Comparison of ENCODE assay signal across 13 cellular contexts in the genomic region with DNA sequence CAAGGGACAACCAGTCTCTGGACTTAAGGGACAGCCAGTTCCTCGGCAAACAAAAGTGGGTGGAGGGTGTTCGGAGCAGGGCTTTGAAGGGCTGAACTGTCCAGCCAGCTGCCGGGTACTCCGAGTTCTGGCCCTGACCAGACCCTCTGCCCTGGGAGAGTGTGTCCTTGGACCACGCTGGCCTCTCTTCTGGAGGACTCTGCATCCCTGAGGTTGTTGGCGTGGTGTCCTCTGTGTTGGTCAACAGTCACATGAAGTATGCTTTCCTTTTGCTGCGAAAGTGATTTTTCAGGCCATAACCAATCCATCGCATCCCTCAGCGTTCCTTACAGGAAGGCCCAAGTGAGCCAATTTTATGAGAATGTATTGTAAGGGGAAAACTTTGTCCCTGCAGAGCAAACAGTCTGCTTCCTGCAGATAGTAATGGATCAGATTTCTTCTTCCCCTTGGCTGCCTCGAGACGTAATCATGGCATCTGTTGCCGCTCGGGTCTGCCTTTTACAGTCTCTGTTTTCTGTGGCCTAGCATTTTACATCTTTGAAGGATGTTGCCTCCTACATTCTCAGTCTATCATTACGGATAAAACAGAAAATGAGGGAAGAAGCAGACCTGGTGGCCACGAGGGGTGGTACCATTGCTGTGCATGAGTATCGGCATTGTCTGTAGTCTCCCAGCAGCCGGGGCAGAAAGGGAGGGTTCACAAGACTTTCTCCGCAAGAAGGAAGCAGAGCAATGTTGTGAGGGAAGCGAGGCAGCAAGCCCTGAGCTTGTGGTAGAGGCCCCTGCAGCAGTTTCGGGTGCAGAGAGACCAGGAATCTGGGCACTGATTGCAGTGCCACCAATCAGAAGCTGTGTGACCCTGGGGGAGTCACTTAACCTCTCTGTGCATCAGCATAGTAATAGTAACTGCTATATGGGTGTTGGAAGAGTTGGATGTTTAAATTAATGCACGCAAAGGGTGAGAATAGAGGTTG. TPM values are rescaled to one million over a fixed set of nuclear protein-coding genes. Genes with fewer than 3 reads are reported as not detected.
DNase-seq lines count a peak whose midpoint lies in the region; TF ChIP-seq lines count a peak whose summit lies in the region.
"Had no signal": no experiment of that assay in that cellular context is flagged by ENCODE, and none has a peak within 500 bp of the region (broad histone marks: within the 10 kb centered on the region; RNA-seq: fewer than 3 reads in every experiment).

No MANE protein-coding gene starts in this region.

- H3K4me3 ChIP-seq in H7 (ENCODE audit: insufficient read depth, low read depth, low read length) (no peak overlapping the region), brain microvascular endothelial cell (ENCODE audit: low read depth, low read length) (no peak overlapping the region), testis (no peak overlapping the region)

- in situ Hi-C loops in brain microvascular endothelial cell (cut with HindIII; ENCODE audit: low pct_ligation_motif_present, low sequenced_read_pairs): no loop called here

- H3K9me3 ChIP-seq in testis: no peaks in the 10 kb centered on the region

- peaks cover 30% of the 10 kb centered on the region for H3K4me1 ChIP-seq in testis

- H3K27ac ChIP-seq in brain microvascular endothelial cell (no peak overlapping the region), testis (peak overlapping the region; percentile 79 to 90)

- 35 to 45% methylated on average over 21 of the region's 21 CpGs for WGBS in testis, 2 donors

- intact Hi-C loops in testis (cut with DNase I; ENCODE audit: low total_unique reads): no loop called here

- TF ChIP-seq POLR2A in testis (IDR thresholded peaks at IDR 0.05): no peak

- DNase-seq in H7 (peak; percentile 21), brain microvascular endothelial cell (peak; percentile 24), islet precursor cell (peak; percentile 57), testis (peak; percentile 85), NCI-H345 (lab: John Stamatoyannopoulos, UW) (no peak)
- no peak for DNase-seq in activated naive CD4-positive, alpha-beta T cell (lab: John Stamatoyannopoulos, UW)
- DNase-seq in stimulated activated CD8-positive, alpha-beta memory T cell treated with anti-CD3 and anti-CD28 coated beads, Interleukin-4, amount 100 ng/mL, for 48 hours: no peak
- no peak for DNase-seq in activated naive CD4-positive, alpha-beta T cell treated with anti-CD3 and anti-CD28 coated beads, Interleukin-2, amount 50 U/mL, for 16 hours
- DNase-seq: activated CD4-positive, alpha-beta T cell treated with anti-CD3 and anti-CD28 coated beads, Interleukin-2, amount 50 U/mL, for 48 hours; DMS79; naive thymus-derived CD4-positive, alpha-beta T cell; SHP77 treated with DMSO at 0.1 percent for 48 hours; stimulated activated CD4-positive, alpha-beta T cell treated with anti-CD3 and anti-CD28 coated beads, Interleukin-4, amount 100 ng/mL, for 4 hours had no signal

- H3K36me3 ChIP-seq in H7 (replicated peaks; ENCODE audit: control insufficient read depth, insufficient read depth, low read length) (no peaks in the 10 kb centered on the region), brain microvascular endothelial cell (replicated peaks) (no peaks in the 10 kb centered on the region), testis (ENCODE audit: low read depth, missing control alignments) (no peaks in the 10 kb centered on the region)

- TF ChIP-seq CTCF in brain microvascular endothelial cell (IDR thresholded peaks at IDR 0.05; ENCODE audit: low read depth, low read length, missing control alignments) (no peak), testis (IDR thresholded peaks at IDR 0.05) (peak in 1 of 3 experiments; percentile 29)

- H3K27me3 ChIP-seq in H7 (ENCODE audit: control insufficient read depth, insufficient read depth, low read length) (no peaks in the 10 kb centered on the region), brain microvascular endothelial cell (replicated peaks) (no peaks in the 10 kb centered on the region), testis (no peaks in the 10 kb centered on the region)

RNA-seq across cellular contexts. Expression of a gene that starts 47.4 kb away (rescaled TPM):
- total RNA-seq in H7 (2014; rRNA removed; shearing (Covaris generic)): not detected in 2 replicates
- 10 to 100 TPM; 15.6 to 21.7 TPM for total RNA-seq in testis
- 2.6 TPM for polyA plus RNA-seq in testis (ENCODE audit: insufficient read depth, low read depth, low replicate concordance)
- polyA plus RNA-seq: naive thymus-derived CD4-positive, alpha-beta T cell had no signal

RNA-seq across cellular contexts. Expression of a gene that starts 57.1 kb away (rescaled TPM):
- total RNA-seq in H7 (2014; rRNA removed; shearing (Covaris generic)): 67.3 and 75.7 TPM in 2 replicates
- total RNA-seq in testis: 10 to 100 TPM; 52.6 to 64.5 TPM
- 64.5 TPM for polyA plus RNA-seq in testis (ENCODE audit: insufficient read depth, low read depth, low replicate concordance)

Comparison
In these comparisons a context has a peak if more than half of its experiments do, and no peak if none do; other contexts are left out.
1. DNase-seq: peak in H7 (single experiment), brain microvascular endothelial cell (single experiment), islet precursor cell (single experiment) and testis (single experiment); none in activated naive CD4-positive, alpha-beta T cell (0 of 4), stimulated activated CD8-positive, alpha-beta memory T cell treated with anti-CD3 and anti-CD28 coated beads, Interleukin-4, amount 100 ng/mL, for 48 hours (single experiment), NCI-H345 (single experiment) and activated naive CD4-positive, alpha-beta T cell treated with anti-CD3 and anti-CD28 coated beads, Interleukin-2, amount 50 U/mL, for 16 hours (single experiment).
2. RNA of a gene that starts 47.4 kb away (total RNA-seq): 15.6 to 21.7 TPM in testis; not detected in H7; every median in the first group is over 10 times any median in the second.